ENCODE assay signal across 8 cellular contexts in the genomic region with DNA sequence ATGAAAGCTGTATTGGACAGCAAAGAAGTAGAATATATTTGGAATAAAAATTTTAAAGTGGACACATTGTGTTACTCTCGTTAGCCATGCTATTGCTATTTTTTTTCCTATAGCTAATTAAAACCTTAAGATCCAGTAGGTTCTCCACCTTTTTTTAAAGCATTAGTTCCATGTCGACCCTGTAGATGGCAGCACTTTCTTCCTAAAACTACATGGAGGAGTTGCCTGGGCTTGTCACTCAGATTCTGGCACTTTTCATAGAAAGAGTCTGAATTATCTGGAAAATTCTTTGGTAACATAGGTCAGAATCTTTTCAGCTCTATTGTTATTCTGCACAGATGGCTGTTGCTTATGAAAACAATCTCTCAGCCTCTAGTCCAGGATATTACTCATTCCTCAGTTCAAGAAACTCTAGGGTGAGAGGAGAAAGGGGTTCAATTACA. TPM values are rescaled to one million over a fixed set of nuclear protein-coding genes. Genes with fewer than 3 reads are reported as not detected.
DNase-seq lines count a peak whose midpoint lies in the region; ATAC-seq, FAIRE-seq and TF ChIP-seq lines count a peak whose summit lies in the region.

No MANE protein-coding gene starts in this region.

- TF ChIP-seq POLR2A in gastroesophageal sphincter (IDR thresholded peaks at IDR 0.05) = no peak

- intact Hi-C loops in Caco-2 (cut with micrococcal nuclease; ENCODE audit: unreplicated experiment) (loop anchor here (1.0 to 10.0 kb wide), 3 partner anchors 331 to 591 kb away; no protein-coding TSS in a partner anchor), pancreas (cut with DNase I) (no loop called here)

- H3K27me3 Mint-ChIP-seq in Caco-2 (ENCODE audit: insufficient read depth, unreplicated experiment) = peaks cover 8% of the 10 kb centered on the region
- peaks cover 7% of the 10 kb centered on the region for H3K27me3 Mint-ChIP-seq in activated CD4-positive, alpha-beta memory T cell treated with anti-CD3 and anti-CD28 coated beads, Interleukin-2, amount 10 ng/mL, durations not matched to agents 7 days and 5 days

- DNase-seq in Caco-2 = peak; percentile 48 to 66
- DNase-seq in GM19238 (ENCODE audit: insufficient read length, low spot score) = peak; percentile 19
- peak; percentile 69 for DNase-seq in NCI-H460 (ENCODE audit: extremely low read depth, low read depth)
- DNase-seq in activated CD4-positive, alpha-beta memory T cell treated with anti-CD3 and anti-CD28 coated beads, Interleukin-2, amount 10 ng/mL, durations not matched to agents 7 days and 5 days = peak; percentile 34
- DNase-seq in pancreas = peak in 3 of 6 donors; percentile 26 to 39 (median 34)
- no peak for DNase-seq in NCI-H187 (lab: John Stamatoyannopoulos, UW)

- CTCF ChIA-PET in Caco-2 (lab: Charles Lee) = interaction anchor here (0.5 to 1.9 kb wide), 6 partner anchors 120 to 591 kb away, joined by 3 to 12 read pairs (median 4); no protein-coding TSS in a partner anchor
- CTCF ChIA-PET in activated CD4-positive, alpha-beta memory T cell treated with anti-CD3 and anti-CD28 coated beads, Interleukin-2, amount 10 ng/mL, durations not matched to agents 7 days and 5 days (lab: Charles Lee) = interaction anchor here (0.6 to 1.9 kb wide), 13 partner anchors 9 to 565 kb away, joined by 3 to 10 read pairs (median 5); no protein-coding TSS in a partner anchor

- no peaks in the 10 kb centered on the region for H3K36me3 ChIP-seq in Caco-2 (ENCODE audit: control insufficient read depth, insufficient read depth, low read length)
- H3K36me3 ChIP-seq in gastroesophageal sphincter = no peaks in the 10 kb centered on the region
- no peaks in the 10 kb centered on the region for H3K36me3 ChIP-seq in pancreas

- POLR2A ChIA-PET in Caco-2 (lab: Charles Lee) = no interaction called here
- POLR2A ChIA-PET in activated CD4-positive, alpha-beta memory T cell treated with anti-CD3 and anti-CD28 coated beads, Interleukin-2, amount 10 ng/mL, durations not matched to agents 7 days and 5 days (lab: Charles Lee) = interaction anchor here (1.0 kb wide), 1 partner anchor 75 kb away, joined by 4 read pairs; no protein-coding TSS in a partner anchor

- H3K9me3 Mint-ChIP-seq in Caco-2 (ENCODE audit: unreplicated experiment) = no peaks in the 10 kb centered on the region
- H3K9me3 Mint-ChIP-seq in activated CD4-positive, alpha-beta memory T cell treated with anti-CD3 and anti-CD28 coated beads, Interleukin-2, amount 10 ng/mL, durations not matched to agents 7 days and 5 days = no peaks in the 10 kb centered on the region

- H3K4me1 Mint-ChIP-seq in Caco-2 (ENCODE audit: low read depth, unreplicated experiment) = peaks cover 13% of the 10 kb centered on the region
- H3K4me1 Mint-ChIP-seq in activated CD4-positive, alpha-beta memory T cell treated with anti-CD3 and anti-CD28 coated beads, Interleukin-2, amount 10 ng/mL, durations not matched to agents 7 days and 5 days = peaks cover 30% of the 10 kb centered on the region

- no peak overlapping the region for H3K27ac ChIP-seq in gastroesophageal sphincter
- H3K27ac ChIP-seq in pancreas = no peak overlapping the region

- H3K4me1 ChIP-seq in Caco-2 = peaks cover 3% of the 10 kb centered on the region; the same call in 1 of the 2 replicates
- peaks cover 0 to 6% (median 0%) of the 10 kb centered on the region in 3 donors for H3K4me1 ChIP-seq in gastroesophageal sphincter
- peaks cover 0 to 10% (median 9%) of the 10 kb centered on the region in 3 donors for H3K4me1 ChIP-seq in pancreas

- peak; percentile 68 for ATAC-seq in HG03354 (IDR thresholded peaks at IDR 0.05; ENCODE audit: poor library complexity, severe bottlenecking, unreplicated experiment)
- peak; percentile 35 for ATAC-seq in gastroesophageal sphincter
- peak; percentile 64 to 89 (median 78) for ATAC-seq in pancreas

- TF ChIP-seq CTCF in Caco-2 (IDR thresholded peaks at IDR 0.05; ENCODE audit: insufficient read depth in 1 of 2, low read depth in 1 of 2, low read length in 1 of 2, severe bottlenecking in 1 of 2, unreplicated experiment in 1 of 2) (peak; percentile 61 to 69), gastroesophageal sphincter (IDR thresholded peaks at IDR 0.05) (peak; percentile 31 to 69 (median 64)), pancreas (IDR thresholded peaks at IDR 0.05) (peak; percentile 43 to 59 (median 54))

- BruUV-seq in Caco-2 (replicated peaks; lab: Mats Ljungman, UMichigan) = no TSS peak

- no peak overlapping the region for H3K4me3 Mint-ChIP-seq in Caco-2 (ENCODE audit: unreplicated experiment)
- H3K4me3 Mint-ChIP-seq in activated CD4-positive, alpha-beta memory T cell treated with anti-CD3 and anti-CD28 coated beads, Interleukin-2, amount 10 ng/mL, durations not matched to agents 7 days and 5 days = no peak overlapping the region

- WGBS in gastroesophageal sphincter (ENCODE audit: low coverage in 1 of 2), 2 donors = 0 to 4% methylated on average over 2 of the region's 2 CpGs
- WGBS in pancreas, 2 donors = 1 to 2% methylated on average over 2 of the region's 2 CpGs

- H3K27me3 ChIP-seq in Caco-2 (replicated peaks; ENCODE audit: control insufficient read depth, insufficient read depth, low read length) = no peaks in the 10 kb centered on the region
- peaks cover 10% of the 10 kb centered on the region for H3K27me3 ChIP-seq in gastroesophageal sphincter
- peaks cover 0 to 3% (median 0%) of the 10 kb centered on the region in 4 donors for H3K27me3 ChIP-seq in pancreas

- no peaks in the 10 kb centered on the region for H3K36me3 Mint-ChIP-seq in Caco-2 (ENCODE audit: insufficient read depth, unreplicated experiment)
- H3K36me3 Mint-ChIP-seq in activated CD4-positive, alpha-beta memory T cell treated with anti-CD3 and anti-CD28 coated beads, Interleukin-2, amount 10 ng/mL, durations not matched to agents 7 days and 5 days (ENCODE audit: low read depth) = no peaks in the 10 kb centered on the region

- no peak overlapping the region for H3K27ac Mint-ChIP-seq in Caco-2 (ENCODE audit: unreplicated experiment)
- H3K27ac Mint-ChIP-seq in activated CD4-positive, alpha-beta memory T cell treated with anti-CD3 and anti-CD28 coated beads, Interleukin-2, amount 10 ng/mL, durations not matched to agents 7 days and 5 days = no peak overlapping the region

- no peak for TF ChIP-seq EP300 in gastroesophageal sphincter (IDR thresholded peaks at IDR 0.05)

- no peak overlapping the region for H3K4me3 ChIP-seq in Caco-2 (ENCODE audit: low read depth, low read length)
- no peak overlapping the region for H3K4me3 ChIP-seq in gastroesophageal sphincter
- no peak overlapping the region for H3K4me3 ChIP-seq in pancreas

- H3K9me3 ChIP-seq in Caco-2 (no peaks in the 10 kb centered on the region), gastroesophageal sphincter (no peaks in the 10 kb centered on the region), pancreas (no peaks in the 10 kb centered on the region)

- peak; percentile 82 for FAIRE-seq in pancreas (lab: Jason Lieb, UNC)

RNA-seq across cellular contexts. Expression of gene ESR1, which starts 42.0 kb away (rescaled TPM):
- total RNA-seq in Caco-2 (2022) (not detected in 2 replicates), gastroesophageal sphincter (1 to 10 TPM in 1 of 4 donors, under 1 TPM in 3; 0.93 to 2.3 (median 0.97) TPM), pancreas (1 to 10 TPM in 1 of 6 donors, under 1 TPM in 5; 0.19 to 1.0 (median 0.41) TPM)
- total RNA-seq in NCI-H460 (2014; rRNA removed; shearing (Covaris generic)) = 0.35 TPM in 2 replicates
- 0.63 and 0.91 TPM in 2 replicates for polyA plus RNA-seq in NCI-H460 (2014; cell fraction: nucleus; rRNA removed)
- 1 to 10 TPM; 1.2 TPM for total RNA-seq in activated CD4-positive, alpha-beta memory T cell treated with anti-CD3 and anti-CD28 coated beads, Interleukin-2, amount 10 ng/mL, durations not matched to agents 7 days and 5 days
- polyA plus RNA-seq in pancreas = under 1 TPM; 0.27 to 0.77 TPM

Comparison
In these comparisons a context has a peak if more than half of its experiments do, and no peak if none do; other contexts are left out.
1. DNase-seq: peak in Caco-2 (2 of 2), GM19238 (single experiment), NCI-H460 (single experiment) and activated CD4-positive, alpha-beta memory T cell treated with anti-CD3 and anti-CD28 coated beads, Interleukin-2, amount 10 ng/mL, durations not matched to agents 7 days and 5 days (single experiment); none in NCI-H187 (0 of 2).
2. Peak in every context shown above with its lines, with median percentiles within 50 percentile points of each other: CTCF ChIP-seq and ATAC-seq.